Comparison of ENCODE assay signal across 13 cellular contexts in genomic region chr5:27403248-27403882, GRCh38.
DNase-seq lines count a peak whose midpoint lies in the region; ATAC-seq and TF ChIP-seq lines count a peak whose summit lies in the region.
"Had no signal": no experiment of that assay in that cellular context is flagged by ENCODE, and none has a peak within 500 bp of the region (broad histone marks: within the 10 kb centered on the region; RNA-seq: fewer than 3 reads in every experiment).

No MANE protein-coding gene starts in this region.

- H4K20me1 ChIP-seq in GM23248 (ENCODE audit: insufficient read depth) = no peaks in the 10 kb centered on the region

- intact Hi-C loops in prostate gland (cut with DNase I) = no loop called here
- intact Hi-C loops in left ventricle myocardium superior (cut with micrococcal nuclease) = no loop called here

- no peaks in the 10 kb centered on the region for H3K79me2 ChIP-seq in GM23248 (ENCODE audit: insufficient read depth)

- 0 out of 2 replicates have a peak overlapping the region, but pooled peaks have one; percentile 15 for H3K9ac ChIP-seq in GM23248

- DNase-seq in GM23248 = peak; percentile 5
- peak; percentile 31 for DNase-seq in NCI-H226
- DNase-seq in amniotic epithelial cell (ENCODE audit: low read depth) = peak; percentile 42
- DNase-seq in NCI-H2029 treated with DMSO at 0.1 percent for 48 hours (lab: John Stamatoyannopoulos, UW) = no peak
- no peak for DNase-seq in prostate gland (ENCODE audit: low spot score)
- DNase-seq in left ventricle myocardium superior = no peak
- DNase-seq: activated CD4-positive, alpha-beta T cell treated with anti-CD3 and anti-CD28 coated beads, Interleukin-2, amount 10 ng/mL, durations not matched to agents 24 days and 14 days; anterior cingulate cortex; effector CD4-positive, alpha-beta T cell; naive thymus-derived CD8-positive, alpha-beta T cell; NCI-H524 treated with DMSO at 0.1 percent for 48 hours had no signal

- H3K27ac ChIP-seq in GM23248 (no peak overlapping the region), prostate gland (no peak overlapping the region)
- H3K27ac ChIP-seq: gastroesophageal sphincter had no signal

- H3K4me2 ChIP-seq in GM23248 (ENCODE audit: unreplicated experiment) = no peak overlapping the region

- H2AFZ ChIP-seq in GM23248 (peak overlapping the region; percentile 50; the same call in 1 of the 2 replicates), neuron (ENCODE audit: low read depth, low read length) (peak overlapping the region; percentile 84)

- no peaks in the 10 kb centered on the region for H3F3A ChIP-seq in GM23248 (ENCODE audit: insufficient read depth)

- TF ChIP-seq CTCF in prostate gland (IDR thresholded peaks at IDR 0.05) = no peak

- H3K36me3 ChIP-seq in GM23248 (ENCODE audit: low read depth) = no peaks in the 10 kb centered on the region
- no peaks in the 10 kb centered on the region for H3K36me3 ChIP-seq in neuron (ENCODE audit: insufficient read depth, low read length)
- H3K36me3 ChIP-seq in prostate gland = no peaks in the 10 kb centered on the region
- H3K36me3 ChIP-seq: gastroesophageal sphincter had no signal

- no peaks in the 10 kb centered on the region for H3K4me1 ChIP-seq in GM23248 (ENCODE audit: insufficient read depth)
- no peaks in the 10 kb centered on the region for H3K4me1 ChIP-seq in neuron (ENCODE audit: insufficient read depth, low read length)
- no peaks in the 10 kb centered on the region for H3K4me1 ChIP-seq in prostate gland (replicated peaks)
- H3K4me1 ChIP-seq: gastroesophageal sphincter had no signal

- H3K9me3 ChIP-seq in GM23248 (ENCODE audit: low read depth) (no peaks in the 10 kb centered on the region), neuron (ENCODE audit: low read length) (no peaks in the 10 kb centered on the region), prostate gland (no peaks in the 10 kb centered on the region)

- H3K27me3 ChIP-seq in GM23248 (replicated peaks; ENCODE audit: insufficient read depth) = no peaks in the 10 kb centered on the region
- no peaks in the 10 kb centered on the region for H3K27me3 ChIP-seq in neuron (ENCODE audit: insufficient read depth, low read length)
- no peaks in the 10 kb centered on the region for H3K27me3 ChIP-seq in prostate gland (replicated peaks; ENCODE audit: insufficient read depth)
- H3K27me3 ChIP-seq: gastroesophageal sphincter had no signal

- peak overlapping the region; percentile 40 for H3K4me3 ChIP-seq in GM23248
- H3K4me3 ChIP-seq in neuron (ENCODE audit: low read length) = no peak overlapping the region
- no peak overlapping the region for H3K4me3 ChIP-seq in prostate gland
- H3K4me3 ChIP-seq: gastroesophageal sphincter had no signal

- WGBS in GM23248 (ENCODE audit: low coverage in 1 of 2, low lambda C conversion rate in 2 of 2, missing lambda C conversion rate in 2 of 2), 2 experiments = 24 to 27% methylated on average over 5 of the region's 5 CpGs
- WGBS in prostate gland = 79% methylated on average over 5 of the region's 5 CpGs

- ATAC-seq in left ventricle myocardium superior = no peak
- ATAC-seq: gastroesophageal sphincter; naive thymus-derived CD8-positive, alpha-beta T cell had no signal

- no peak for TF ChIP-seq POLR2A in prostate gland (IDR thresholded peaks at IDR 0.05)

- H3K9me2 ChIP-seq in GM23248 (ENCODE audit: insufficient read depth) = no peaks in the 10 kb centered on the region

- in situ Hi-C loops in GM23248 (cut with MboI) = no loop called here

Comparison
In these comparisons a context has a peak if more than half of its experiments do, and no peak if none do; other contexts are left out.
1. DNase-seq: peak in GM23248 (single experiment), NCI-H226 (single experiment) and amniotic epithelial cell (single experiment); none in NCI-H2029 treated with DMSO at 0.1 percent for 48 hours (single experiment), prostate gland (single experiment) and left ventricle myocardium superior (single experiment).